In the genomic region with DNA sequence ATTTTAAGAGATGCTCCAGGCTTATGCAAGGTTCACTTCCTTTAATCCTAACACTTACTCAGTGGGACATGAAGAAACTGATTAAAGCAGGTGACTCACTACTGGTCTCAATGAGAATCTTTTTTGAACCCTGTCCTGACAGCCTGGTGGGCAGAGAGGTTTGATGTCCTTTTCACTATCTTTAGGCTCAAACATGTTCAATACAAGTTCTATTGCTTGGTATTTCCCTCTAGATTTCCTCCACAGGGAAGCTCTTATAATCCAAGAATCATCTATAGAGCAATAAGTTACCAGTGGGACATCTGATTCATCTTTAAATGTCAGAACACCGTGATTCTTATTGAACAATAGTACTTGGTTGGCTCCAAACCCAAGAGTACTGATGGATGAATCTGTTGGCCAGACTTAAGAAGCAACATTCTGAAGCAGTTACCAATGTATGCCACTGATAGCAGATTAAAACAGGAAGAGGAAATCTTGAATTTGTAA, we compare ENCODE assay signal across 23 cellular contexts. TPM values are rescaled to one million over a fixed set of nuclear protein-coding genes. Genes with fewer than 3 reads are reported as not detected.
DNase-seq lines count a peak whose midpoint lies in the region; ATAC-seq, FAIRE-seq and TF ChIP-seq lines count a peak whose summit lies in the region.
"Had no signal": no experiment of that assay in that cellular context is flagged by ENCODE, and none has a peak within 500 bp of the region (broad histone marks: within the 10 kb centered on the region; RNA-seq: fewer than 3 reads in every experiment).

No MANE protein-coding gene starts in this region.

- DNase-seq in HCT116 (ENCODE audit: low read depth, low spot score) (no peak), RCC 7860 (ENCODE audit: low spot score) (peak; percentile 39), omental fat pad (ENCODE audit: low spot score) (no peak), SIG-M5 (lab: John Stamatoyannopoulos, UW) (no peak), GM10248 (ENCODE audit: extremely low spot score) (no peak)
- DNase-seq in stimulated activated CD4-positive, alpha-beta T cell treated with anti-CD3 and anti-CD28 coated beads, Interleukin-4, amount 100 ng/mL, for 1 hour = no peak
- DNase-seq: activated CD8-positive, alpha-beta T cell treated with anti-CD3 and anti-CD28 coated beads, Interleukin-2, amount 10 ng/mL, durations not matched to agents 7 days and 5 days; activated naive CD4-positive, alpha-beta T cell treated with anti-CD3 and anti-CD28 coated beads, Interleukin-2, amount 10 ng/mL, durations not matched to agents 7 days and 5 days; activated T-cell treated with anti-CD3 and anti-CD28 coated beads, Interleukin-2, amount 50 U/mL, for 4 hours; BE2C; Caco-2; cortex of kidney; Kasumi-1; NCI-H1436; NCI-H526 treated with DMSO at 0.1 percent for 48 hours; sigmoid colon; SK-N-SH; stimulated activated CD4-positive, alpha-beta T cell treated with anti-CD3 and anti-CD28 coated beads, Interleukin-2, amount 100 ng/mL, for 24 hours; stimulated activated naive CD8-positive, alpha-beta T cell treated with anti-CD3 and anti-CD28 coated beads, Interleukin-15, amount 100 ng/mL, for 72 hours had no signal

- H2AFZ ChIP-seq in HCT116 (ENCODE audit: low read depth, low read length, poor library complexity, severe bottlenecking) = peak overlapping the region; percentile 87

- no peak overlapping the region for H3K4me3 ChIP-seq in HCT116 (replicated peaks in 1 of 2; ENCODE audit: low read depth in 1 of 2, low read length in 2 of 2)
- H3K4me3 ChIP-seq: sigmoid colon had no signal

- peak overlapping the region; percentile 69 for H3K4me2 ChIP-seq in HCT116 (ENCODE audit: low read length)
- H3K4me2 ChIP-seq: SK-N-SH had no signal

- CTCF ChIA-PET in HCT116 (lab: Charles Lee) = interaction anchor here (0.7 to 1.6 kb wide), 3 partner anchors 12 to 61 kb away, joined by 3 to 8 read pairs (median 3); no protein-coding TSS in a partner anchor
- CTCF ChIA-PET in GM10248 (lab: Yijun Ruan, JAX) = interaction anchor here (1.3 to 2.1 kb wide), 2 partner anchors 12 to 106 kb away, joined by 6 to 11 read pairs; no protein-coding TSS in a partner anchor

- no TSS peak for BruUV-seq in HCT116 (replicated peaks; lab: Mats Ljungman, UMichigan)

- H4K20me1 ChIP-seq in HCT116 (ENCODE audit: insufficient read depth) = no peaks in the 10 kb centered on the region

- TF ChIP-seq POLR2A in HCT116 (IDR thresholded peaks at IDR 0.05; ENCODE audit: borderline replicate concordance, extremely low read depth, insufficient read depth, insufficient read length) = no peak

- intact Hi-C loops in HCT116 (cut with micrococcal nuclease) = loop anchor here (1.0 to 10.0 kb wide), 3 partner anchors 11 to 200 kb away; a partner anchor contains a TSS

- RAD21 ChIA-PET in HCT116 (lab: Charles Lee; ENCODE audit: low non-redundant PET in 1 of 2, low total read pairs in 2 of 2, uncharacterized antibody in 2 of 2, unreplicated experiment in 2 of 2) = interaction anchor here in 1 of 2 experiments (0.6 kb wide), 1 partner anchor 1157 kb away, joined by 5 read pairs; no protein-coding TSS in a partner anchor

- H3K79me2 ChIP-seq in HCT116 (ENCODE audit: insufficient read depth, low read length) = no peaks in the 10 kb centered on the region

- TF ChIP-seq RAD21 in HCT116 (IDR thresholded peaks at IDR 0.05; ENCODE audit: low read depth) = no peak

- no peaks in the 10 kb centered on the region for H3K9me3 ChIP-seq in HCT116 (ENCODE audit: control insufficient read depth in 1 of 2, insufficient read depth in 1 of 2, low read depth in 1 of 2, low read length in 2 of 2)
- H3K9me3 ChIP-seq: BE2C, Caco-2, sigmoid colon, SK-N-SH had no signal

- H3K9ac ChIP-seq in HCT116 (ENCODE audit: low read length) = peak overlapping the region; percentile 42; the same call in 1 of the 2 replicates

- no peak overlapping the region; the same call in 1 of the 2 replicates for H3K27ac ChIP-seq in HCT116 (ENCODE audit: low read depth, low read length)

- H3K9me2 ChIP-seq in HCT116 (ENCODE audit: insufficient read depth) = no peaks in the 10 kb centered on the region
- H3K9me2 ChIP-seq: SK-N-SH had no signal

- POLR2A ChIA-PET in HCT116 (lab: Charles Lee) (interaction anchor here (1.8 kb wide), 1 partner anchor 12 kb away, joined by 11 read pairs; no protein-coding TSS in a partner anchor), GM10248 (lab: Yijun Ruan, JAX) (no interaction called here)

- peaks cover 15 to 37% of the 10 kb centered on the region in 2 experiments for H3K4me1 ChIP-seq in HCT116 (ENCODE audit: control insufficient read depth in 1 of 2, insufficient read depth in 2 of 2, low read length in 2 of 2)
- H3K4me1 ChIP-seq: BE2C had no signal

- TF ChIP-seq CTCF in HCT116 (IDR thresholded peaks at IDR 0.05 in 2 of 3, conservative IDR thresholded peaks at IDR 0.05 in 1 of 3; ENCODE audit: borderline replicate concordance in 1 of 3, insufficient read depth in 1 of 3, low read depth in 2 of 3, low read length in 2 of 3) (no peak), omental fat pad (IDR thresholded peaks at IDR 0.05) (no peak), GM10248 (IDR thresholded peaks at IDR 0.05; ENCODE audit: control extremely low read depth, extremely low read depth, low read depth, missing control alignments) (no peak)

- no peaks in the 10 kb centered on the region for H3K27me3 ChIP-seq in HCT116 (ENCODE audit: insufficient read depth, low read length)
- H3K27me3 ChIP-seq: sigmoid colon had no signal

- ATAC-seq in HCT116 (no peak; the same call in 1 of the 2 replicates), esophagus mucosa (peak; percentile 57), omental fat pad (ENCODE audit: low FRiP score) (peak; percentile 60)
- ATAC-seq: activated CD8-positive, alpha-beta T cell treated with anti-CD3 and anti-CD28 coated beads, Interleukin-2, amount 10 ng/mL, durations not matched to agents 7 days and 5 days; activated T-cell treated with anti-CD3 and anti-CD28 coated beads, Interleukin-2, amount 50 U/mL, for 4 hours; stimulated activated naive CD8-positive, alpha-beta T cell treated with anti-CD3 and anti-CD28 coated beads, Interleukin-15, amount 100 ng/mL, for 72 hours had no signal

- no peak for FAIRE-seq in RCC 7860 (lab: Jason Lieb, UNC)
- FAIRE-seq: endothelial cell of umbilical vein had no signal

- no peaks in the 10 kb centered on the region for H3K36me3 ChIP-seq in HCT116 (ENCODE audit: control insufficient read depth in 1 of 2, insufficient read depth in 2 of 2, low read length in 2 of 2)
- H3K36me3 ChIP-seq: BE2C, sigmoid colon had no signal

TF ChIP-seq in HCT116, 20 proteins besides CTCF, POLR2A, EP300 and RAD21:
- TF ChIP-seq FOSL1 (IDR thresholded peaks at IDR 0.05; ENCODE audit: low read depth) (0 out of 2 replicates have a peak, but pooled peaks have one; percentile 30), SIN3A (IDR thresholded peaks at IDR 0.05; ENCODE audit: low read depth) (no peak)

RNA-seq across cellular contexts. Expression of a gene that starts 43.6 kb away (rescaled TPM):
- total RNA-seq in HCT116 (2021; ENCODE audit: unreplicated experiment) (8.7 TPM), esophagus mucosa (402 TPM), omental fat pad (10 to 100 TPM in 1 of 4 donors, 1 to 10 TPM in 2, under 1 TPM in 1; 0.50 to 25.8 (median 1.9) TPM)
- polyA plus RNA-seq in HCT116 (2012) = 5.9 and 7.1 TPM in 2 replicates
- total RNA-seq: activated CD8-positive, alpha-beta T cell treated with anti-CD3 and anti-CD28 coated beads, Interleukin-2, amount 10 ng/mL, durations not matched to agents 7 days and 5 days; activated T-cell treated with anti-CD3 and anti-CD28 coated beads, Interleukin-2, amount 50 U/mL, for 4 hours; endothelial cell of umbilical vein; myocyte; osteoblast had no signal
- polyA plus RNA-seq: endothelial cell of umbilical vein had no signal

Comparison
In these comparisons a context has a peak if more than half of its experiments do, and no peak if none do; other contexts are left out.
1. RNA of a gene that starts 43.6 kb away (total RNA-seq): 402 TPM in esophagus mucosa (single experiment); 8.7 TPM in HCT116 (single experiment) and 0.50 to 25.8 TPM in omental fat pad; every median in the first group is over 10 times any median in the second.